In genomic region chrX:78957049-78957767, GRCh38 we compare ENCODE assay signal across 16 cellular contexts. TPM values are rescaled to one million over a fixed set of nuclear protein-coding genes. Genes with fewer than 3 reads are reported as not detected.
DNase-seq lines count a peak whose midpoint lies in the region; ATAC-seq and TF ChIP-seq lines count a peak whose summit lies in the region.
"Had no signal": no experiment of that assay in that cellular context is flagged by ENCODE, and none has a peak within 500 bp of the region (broad histone marks: within the 10 kb centered on the region; RNA-seq: fewer than 3 reads in every experiment).

No MANE protein-coding gene starts in this region.

- ATAC-seq in CD4-positive, CD25-positive, alpha-beta regulatory T cell (ENCODE audit: low read depth in 2 of 2): no peak
- ATAC-seq in GM18907 (IDR thresholded peaks at IDR 0.05; ENCODE audit: unreplicated experiment): peak; percentile 1
- ATAC-seq in HG03039 (IDR thresholded peaks at IDR 0.05; ENCODE audit: unreplicated experiment): peak; percentile 9
- ATAC-seq: left lung, Panc1 had no signal

- H4K20me1 ChIP-seq in neural progenitor cell (ENCODE audit: low read depth): no peaks in the 10 kb centered on the region

- peak overlapping the region; percentile 46 to 76 (median 56) for H3K4me3 Mint-ChIP-seq in CD4-positive, CD25-positive, alpha-beta regulatory T cell
- peak overlapping the region; percentile 34 for H3K4me3 Mint-ChIP-seq in activated T-helper 2 cell treated with anti-CD3 and anti-CD28 coated beads, Interferon-gamma antibody, Interleukin-2, Interleukin-4, amounts not matched to agents 10 μg/mL and 5 μg/mL and 100 μg/mL, durations not matched to agents 14 hours and 24 hours and 36 hours (ENCODE audit: low read depth)
- H3K4me3 Mint-ChIP-seq in neural progenitor cell: no peak overlapping the region

- peak overlapping the region; percentile 43 for H3K27ac ChIP-seq in CD4-positive, CD25-positive, alpha-beta regulatory T cell (ENCODE audit: insufficient read depth, low read length, poor library complexity, severe bottlenecking)
- no peak overlapping the region for H3K27ac ChIP-seq in WERI-Rb-1
- H3K27ac ChIP-seq in neural progenitor cell: no peak overlapping the region
- H3K27ac ChIP-seq: HL-60, left lung had no signal

- H3K9ac ChIP-seq in neural progenitor cell: no peak overlapping the region

- H3K9me3 Mint-ChIP-seq in CD4-positive, CD25-positive, alpha-beta regulatory T cell: peaks cover 0 to 4% (median 0%) of the 10 kb centered on the region in 7 donors
- peaks cover 2% of the 10 kb centered on the region for H3K9me3 Mint-ChIP-seq in activated T-helper 2 cell treated with anti-CD3 and anti-CD28 coated beads, Interferon-gamma antibody, Interleukin-2, Interleukin-4, amounts not matched to agents 10 μg/mL and 5 μg/mL and 100 μg/mL, durations not matched to agents 14 hours and 24 hours and 36 hours
- H3K9me3 Mint-ChIP-seq in neural progenitor cell: peaks cover 2% of the 10 kb centered on the region

- no peaks in the 10 kb centered on the region for H3F3A ChIP-seq in neural progenitor cell (ENCODE audit: low read depth)

- no peak for TF ChIP-seq CTCF in WERI-Rb-1 (IDR thresholded peaks at IDR 0.05; ENCODE audit: low read depth, low read length)
- no peak for TF ChIP-seq CTCF in neural progenitor cell (IDR thresholded peaks at IDR 0.05)

- H3K4me1 Mint-ChIP-seq in CD4-positive, CD25-positive, alpha-beta regulatory T cell: peaks cover 37 to 84% (median 70%) of the 10 kb centered on the region in 4 donors
- H3K4me1 Mint-ChIP-seq in activated T-helper 2 cell treated with anti-CD3 and anti-CD28 coated beads, Interferon-gamma antibody, Interleukin-2, Interleukin-4, amounts not matched to agents 10 μg/mL and 5 μg/mL and 100 μg/mL, durations not matched to agents 14 hours and 24 hours and 36 hours (ENCODE audit: low read depth): peaks cover 58% of the 10 kb centered on the region
- no peaks in the 10 kb centered on the region for H3K4me1 Mint-ChIP-seq in neural progenitor cell

- H3K4me3 ChIP-seq in CD4-positive, CD25-positive, alpha-beta regulatory T cell (ENCODE audit: low read depth, low read length): peak overlapping the region; percentile 55
- H3K4me3 ChIP-seq in WERI-Rb-1 (ENCODE audit: low read depth, low read length) (no peak overlapping the region), neural progenitor cell (no peak overlapping the region)
- H3K4me3 ChIP-seq: HAP-1, left lung, MG63 had no signal

- H3K36me3 Mint-ChIP-seq in CD4-positive, CD25-positive, alpha-beta regulatory T cell: peaks cover 46% of the 10 kb centered on the region
- H3K36me3 Mint-ChIP-seq in activated T-helper 2 cell treated with anti-CD3 and anti-CD28 coated beads, Interferon-gamma antibody, Interleukin-2, Interleukin-4, amounts not matched to agents 10 μg/mL and 5 μg/mL and 100 μg/mL, durations not matched to agents 14 hours and 24 hours and 36 hours (ENCODE audit: low read depth): peaks cover 91% of the 10 kb centered on the region
- no peaks in the 10 kb centered on the region for H3K36me3 Mint-ChIP-seq in neural progenitor cell

- no peaks in the 10 kb centered on the region for H3K27me3 ChIP-seq in CD4-positive, CD25-positive, alpha-beta regulatory T cell (ENCODE audit: control insufficient read depth, insufficient read depth, low read length)
- peaks cover 26% of the 10 kb centered on the region for H3K27me3 ChIP-seq in WERI-Rb-1 (ENCODE audit: insufficient read depth, low read depth, severe bottlenecking)
- H3K27me3 ChIP-seq in neural progenitor cell: no peaks in the 10 kb centered on the region
- H3K27me3 ChIP-seq: left lung, MG63 had no signal

- DNase-seq in CD4-positive, CD25-positive, alpha-beta regulatory T cell: no peak
- no peak for DNase-seq in activated T-helper 2 cell treated with anti-CD3 and anti-CD28 coated beads, Interferon-gamma antibody, Interleukin-2, Interleukin-4, amounts not matched to agents 10 μg/mL and 5 μg/mL and 100 μg/mL, durations not matched to agents 14 hours and 24 hours and 36 hours (ENCODE audit: low spot score)
- DNase-seq in hypothalamus (lab: John Stamatoyannopoulos, UW) (no peak), WERI-Rb-1 (no peak), NCI-H2107 treated with DMSO at 0.1 percent for 48 hours (lab: John Stamatoyannopoulos, UW; ENCODE audit: unreplicated experiment) (no peak), neural progenitor cell (ENCODE audit: low spot score) (no peak)
- DNase-seq: EL, glutamatergic neuron, left lung, MG63, T1000 had no signal

- no peak overlapping the region for H2AFZ ChIP-seq in neural progenitor cell (replicated peaks)

- H3K36me3 ChIP-seq in CD4-positive, CD25-positive, alpha-beta regulatory T cell (ENCODE audit: control insufficient read depth, insufficient read depth, low read length): peaks cover 58% of the 10 kb centered on the region
- H3K36me3 ChIP-seq in WERI-Rb-1 (no peaks in the 10 kb centered on the region), neural progenitor cell (no peaks in the 10 kb centered on the region)
- H3K36me3 ChIP-seq: HAP-1, left lung, MG63 had no signal

- H3K4me2 ChIP-seq in neural progenitor cell: no peak overlapping the region

- H3K27ac Mint-ChIP-seq in CD4-positive, CD25-positive, alpha-beta regulatory T cell: peak overlapping the region; percentile 51 to 98 (median 82)
- peak overlapping the region; percentile 64 for H3K27ac Mint-ChIP-seq in activated T-helper 2 cell treated with anti-CD3 and anti-CD28 coated beads, Interferon-gamma antibody, Interleukin-2, Interleukin-4, amounts not matched to agents 10 μg/mL and 5 μg/mL and 100 μg/mL, durations not matched to agents 14 hours and 24 hours and 36 hours
- H3K27ac Mint-ChIP-seq in neural progenitor cell: no peak overlapping the region

- H3K79me2 ChIP-seq in neural progenitor cell (ENCODE audit: low read depth): no peaks in the 10 kb centered on the region

- H3K4me1 ChIP-seq in CD4-positive, CD25-positive, alpha-beta regulatory T cell (ENCODE audit: control insufficient read depth, insufficient read depth, low read length, poor library complexity, severe bottlenecking): peaks cover 63% of the 10 kb centered on the region
- H3K4me1 ChIP-seq in neural progenitor cell: no peaks in the 10 kb centered on the region
- H3K4me1 ChIP-seq: HAP-1, left lung had no signal

- no peaks in the 10 kb centered on the region for H3K9me3 ChIP-seq in CD4-positive, CD25-positive, alpha-beta regulatory T cell (ENCODE audit: control insufficient read depth in 2 of 2, low read length in 2 of 2)
- no peaks in the 10 kb centered on the region for H3K9me3 ChIP-seq in WERI-Rb-1 (ENCODE audit: severe bottlenecking)
- peaks cover 7% of the 10 kb centered on the region for H3K9me3 ChIP-seq in neural progenitor cell (ENCODE audit: low read depth)
- H3K9me3 ChIP-seq: HAP-1, left lung, MG63 had no signal

- no peaks in the 10 kb centered on the region for H3K27me3 Mint-ChIP-seq in CD4-positive, CD25-positive, alpha-beta regulatory T cell
- H3K27me3 Mint-ChIP-seq in activated T-helper 2 cell treated with anti-CD3 and anti-CD28 coated beads, Interferon-gamma antibody, Interleukin-2, Interleukin-4, amounts not matched to agents 10 μg/mL and 5 μg/mL and 100 μg/mL, durations not matched to agents 14 hours and 24 hours and 36 hours (ENCODE audit: low read depth): no peaks in the 10 kb centered on the region
- H3K27me3 Mint-ChIP-seq in neural progenitor cell (ENCODE audit: insufficient read depth, low read depth): no peaks in the 10 kb centered on the region

- intact Hi-C loops in activated T-helper 2 cell treated with anti-CD3 and anti-CD28 coated beads, Interferon-gamma antibody, Interleukin-2, Interleukin-4, amounts not matched to agents 10 μg/mL and 5 μg/mL and 100 μg/mL, durations not matched to agents 14 hours and 24 hours and 36 hours (cut with micrococcal nuclease): no loop called here

RNA-seq across cellular contexts. Expression of gene P2RY10, which starts 12.0 kb away (rescaled TPM):
- 134 TPM for total RNA-seq in CD4-positive, CD25-positive, alpha-beta regulatory T cell
- 100 to 1,000 TPM in 1 of 4 donors, 10 to 100 TPM in 3; 76.5 to 105 (median 89.7) TPM for polyA plus RNA-seq in CD4-positive, CD25-positive, alpha-beta regulatory T cell
- 55.6 and 65.7 TPM in 2 replicates for total RNA-seq in activated T-helper 2 cell treated with anti-CD3 and anti-CD28 coated beads, Interferon-gamma antibody, Interleukin-2, Interleukin-4, amounts not matched to agents 10 μg/mL and 5 μg/mL and 100 μg/mL, durations not matched to agents 14 hours and 24 hours and 36 hours
- total RNA-seq in neural progenitor cell (ENCODE audit: low replicate concordance): not detected in 2 replicates

Comparison
In these comparisons a context has a peak if more than half of its experiments do, and no peak if none do; other contexts are left out.
1. ATAC-seq: peak in GM18907 (single experiment) and HG03039 (single experiment); none in CD4-positive, CD25-positive, alpha-beta regulatory T cell (0 of 2).
2. RNA of gene P2RY10, which starts 12.0 kb away (total RNA-seq): 134 TPM in CD4-positive, CD25-positive, alpha-beta regulatory T cell (single experiment) and 55.6 to 65.7 TPM in activated T-helper 2 cell treated with anti-CD3 and anti-CD28 coated beads, Interferon-gamma antibody, Interleukin-2, Interleukin-4, amounts not matched to agents 10 μg/mL and 5 μg/mL and 100 μg/mL, durations not matched to agents 14 hours and 24 hours and 36 hours; not detected in neural progenitor cell; every median in the first group is over 10 times any median in the second.